Comparison of ENCODE assay signal across 8 cellular contexts in the genomic region with DNA sequence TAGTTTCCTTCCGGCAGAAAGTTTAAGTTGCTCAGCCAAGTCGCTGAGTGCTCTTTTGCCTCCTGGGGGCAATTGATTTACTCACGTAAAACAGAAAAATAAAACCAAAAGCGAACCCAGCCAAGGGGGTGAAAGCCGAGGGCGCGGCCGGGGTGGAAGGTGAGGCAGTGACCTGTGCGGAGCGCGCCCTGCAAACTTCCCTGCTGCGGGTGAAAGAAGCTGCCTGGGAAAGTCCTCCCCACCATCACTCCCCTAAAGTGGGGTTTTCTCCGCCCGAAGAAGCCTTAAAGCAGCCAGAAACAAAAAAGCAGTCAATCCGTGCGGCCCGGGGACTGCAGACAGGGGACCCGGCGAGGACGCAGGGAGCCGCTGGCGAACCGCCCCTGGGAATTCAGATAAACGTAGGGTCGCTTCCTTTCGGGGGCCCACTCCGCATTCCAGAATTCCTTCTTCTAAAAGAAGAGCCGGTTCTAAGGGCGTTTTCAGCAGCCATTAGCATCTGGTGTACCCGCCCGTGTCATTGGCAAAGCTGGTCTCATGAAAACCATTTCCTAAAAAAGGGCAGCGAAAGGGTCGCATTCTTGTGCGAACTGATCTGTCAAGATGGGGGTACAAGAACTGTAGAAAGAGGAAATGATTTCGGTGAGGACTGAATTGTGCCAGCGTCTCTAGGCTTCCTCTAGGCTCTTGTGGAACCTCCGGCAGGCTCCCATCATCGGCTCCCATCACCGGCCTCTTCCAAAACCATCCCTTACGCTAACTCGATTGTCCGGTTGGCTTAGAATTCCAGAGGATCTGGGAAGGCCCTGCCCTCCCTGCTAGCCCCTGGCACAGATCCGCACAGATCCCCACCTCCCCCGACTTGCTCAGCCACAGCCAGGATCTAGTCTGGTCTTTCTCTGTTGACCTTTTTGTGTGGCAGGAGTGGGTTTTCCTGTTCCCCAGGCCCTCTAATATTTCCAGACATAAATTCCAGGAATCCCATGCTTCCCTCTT. TPM values are rescaled to one million over a fixed set of nuclear protein-coding genes. Genes with fewer than 3 reads are reported as not detected.
DNase-seq lines count a peak whose midpoint lies in the region; ATAC-seq, FAIRE-seq and TF ChIP-seq lines count a peak whose summit lies in the region.

No MANE protein-coding gene starts in this region.

- H3K9me3 Mint-ChIP-seq in activated CD4-positive, alpha-beta T cell treated with anti-CD3 and anti-CD28 coated beads for 36 hours (ENCODE audit: low read depth): no peaks in the 10 kb centered on the region
- H3K9me3 Mint-ChIP-seq in T-helper 2 cell treated with Interferon-gamma antibody and Interleukin-4, amounts not matched to agents 5 μg/mL and 100 μg/mL, for 36 hours: no peaks in the 10 kb centered on the region
- H3K9me3 Mint-ChIP-seq in neural progenitor cell: no peaks in the 10 kb centered on the region

- H3K27me3 Mint-ChIP-seq in activated CD4-positive, alpha-beta T cell treated with anti-CD3 and anti-CD28 coated beads for 36 hours: peaks cover 75% of the 10 kb centered on the region
- peaks cover 84% of the 10 kb centered on the region for H3K27me3 Mint-ChIP-seq in T-helper 2 cell treated with Interferon-gamma antibody and Interleukin-4, amounts not matched to agents 5 μg/mL and 100 μg/mL, for 36 hours (ENCODE audit: low read depth)
- H3K27me3 Mint-ChIP-seq in neural progenitor cell (ENCODE audit: insufficient read depth, low read depth): peaks cover 25% of the 10 kb centered on the region

- H3K4me2 ChIP-seq in neural progenitor cell: peak overlapping the region; percentile 95

- no peak overlapping the region for H3K27ac Mint-ChIP-seq in activated CD4-positive, alpha-beta T cell treated with anti-CD3 and anti-CD28 coated beads for 36 hours
- peak overlapping the region; percentile 14 for H3K27ac Mint-ChIP-seq in T-helper 2 cell treated with Interferon-gamma antibody and Interleukin-4, amounts not matched to agents 5 μg/mL and 100 μg/mL, for 36 hours
- no peak overlapping the region for H3K27ac Mint-ChIP-seq in neural progenitor cell

- POLR2A ChIA-PET in activated CD4-positive, alpha-beta T cell treated with anti-CD3 and anti-CD28 coated beads for 36 hours (lab: Charles Lee): no interaction called here

- peak overlapping the region; percentile 72 for H3K4me3 ChIP-seq in neural progenitor cell

- H3K9ac ChIP-seq in neural progenitor cell: no peak overlapping the region

- H4K20me1 ChIP-seq in neural progenitor cell (ENCODE audit: low read depth): no peaks in the 10 kb centered on the region

- FAIRE-seq in RCC 7860 (lab: Jason Lieb, UNC): no peak

- peak overlapping the region; percentile 92 for H2AFZ ChIP-seq in neural progenitor cell (replicated peaks)

- H3K36me3 ChIP-seq in neural progenitor cell: no peaks in the 10 kb centered on the region

- TF ChIP-seq CTCF in neural progenitor cell (IDR thresholded peaks at IDR 0.05): no peak

- H3K9me3 ChIP-seq in neural progenitor cell (ENCODE audit: low read depth): no peaks in the 10 kb centered on the region

- peaks cover 21% of the 10 kb centered on the region for H3F3A ChIP-seq in neural progenitor cell (ENCODE audit: low read depth)

- peak overlapping the region; percentile 76 for H3K4me3 Mint-ChIP-seq in activated CD4-positive, alpha-beta T cell treated with anti-CD3 and anti-CD28 coated beads for 36 hours
- H3K4me3 Mint-ChIP-seq in T-helper 2 cell treated with Interferon-gamma antibody and Interleukin-4, amounts not matched to agents 5 μg/mL and 100 μg/mL, for 36 hours: peak overlapping the region; percentile 81
- peak overlapping the region; percentile 91 for H3K4me3 Mint-ChIP-seq in neural progenitor cell

- no peaks in the 10 kb centered on the region for H3K36me3 Mint-ChIP-seq in activated CD4-positive, alpha-beta T cell treated with anti-CD3 and anti-CD28 coated beads for 36 hours (ENCODE audit: low read depth)
- no peaks in the 10 kb centered on the region for H3K36me3 Mint-ChIP-seq in T-helper 2 cell treated with Interferon-gamma antibody and Interleukin-4, amounts not matched to agents 5 μg/mL and 100 μg/mL, for 36 hours (ENCODE audit: low read depth)
- H3K36me3 Mint-ChIP-seq in neural progenitor cell: peaks cover 3% of the 10 kb centered on the region

- H3K27ac ChIP-seq in neural progenitor cell: no peak overlapping the region

- ATAC-seq in activated CD4-positive, alpha-beta T cell treated with anti-CD3 and anti-CD28 coated beads for 36 hours: peak; percentile 8

- CTCF ChIA-PET in activated CD4-positive, alpha-beta T cell treated with anti-CD3 and anti-CD28 coated beads for 36 hours (lab: Charles Lee): no interaction called here

- intact Hi-C loops in activated CD4-positive, alpha-beta T cell treated with anti-CD3 and anti-CD28 coated beads for 36 hours (cut with DNase I, micrococcal nuclease): loop anchor here in 1 of 2 experiments (2.0 to 10.0 kb wide), 3 partner anchors 94 to 374 kb away; partner anchors contain the start of genes PPP4R1 and TWSG1

- H3K27me3 ChIP-seq in neural progenitor cell: peaks cover 79% of the 10 kb centered on the region

- peaks cover 3% of the 10 kb centered on the region for H3K4me1 ChIP-seq in neural progenitor cell

- H3K4me1 Mint-ChIP-seq in activated CD4-positive, alpha-beta T cell treated with anti-CD3 and anti-CD28 coated beads for 36 hours: peaks cover 37% of the 10 kb centered on the region
- peaks cover 29% of the 10 kb centered on the region for H3K4me1 Mint-ChIP-seq in T-helper 2 cell treated with Interferon-gamma antibody and Interleukin-4, amounts not matched to agents 5 μg/mL and 100 μg/mL, for 36 hours (ENCODE audit: low read depth)
- H3K4me1 Mint-ChIP-seq in neural progenitor cell: peaks cover 44% of the 10 kb centered on the region

- peak; percentile 42 for DNase-seq in activated CD4-positive, alpha-beta T cell treated with anti-CD3 and anti-CD28 coated beads for 36 hours
- DNase-seq in activated CD4-positive, alpha-beta T cell treated with anti-CD3 and anti-CD28 coated beads, Interleukin-2, amount 50 U/mL, for 1 hour: no peak
- no peak for DNase-seq in T-helper 2 cell treated with Interferon-gamma antibody and Interleukin-4, amounts not matched to agents 5 μg/mL and 100 μg/mL, for 36 hours (ENCODE audit: low spot score)
- DNase-seq in fibroblast of peridontal ligament (ENCODE audit: extremely low read depth): peak; percentile 55
- DNase-seq in neural progenitor cell (ENCODE audit: low spot score): peak; percentile 65
- DNase-seq in OCI-M1 (lab: John Stamatoyannopoulos, UW): no peak
- no peak for DNase-seq in RCC 7860 (ENCODE audit: low spot score)
- no peak for DNase-seq in dedifferentiated amniotic fluid mesenchymal stem cell (ENCODE audit: extremely low spot score)

- no peaks in the 10 kb centered on the region for H3K79me2 ChIP-seq in neural progenitor cell (ENCODE audit: low read depth)

RNA-seq across cellular contexts. Expression of gene RAB31, which starts 1.1 kb away (rescaled TPM):
- total RNA-seq in activated CD4-positive, alpha-beta T cell treated with anti-CD3 and anti-CD28 coated beads for 36 hours: 1 to 10 TPM in 1 of 2 experiments, under 1 TPM in 1; 0.48 to 1.8 TPM
- total RNA-seq in neural progenitor cell (ENCODE audit: low replicate concordance): 4.6 and 5.0 TPM in 2 replicates

Comparison
In these comparisons a context has a peak if more than half of its experiments do, and no peak if none do; other contexts are left out.
1. DNase-seq: peak in activated CD4-positive, alpha-beta T cell treated with anti-CD3 and anti-CD28 coated beads for 36 hours (single experiment), fibroblast of peridontal ligament (single experiment) and neural progenitor cell (single experiment); none in activated CD4-positive, alpha-beta T cell treated with anti-CD3 and anti-CD28 coated beads, Interleukin-2, amount 50 U/mL, for 1 hour (single experiment), T-helper 2 cell treated with Interferon-gamma antibody and Interleukin-4, amounts not matched to agents 5 μg/mL and 100 μg/mL, for 36 hours (single experiment), OCI-M1 (single experiment), RCC 7860 (single experiment) and dedifferentiated amniotic fluid mesenchymal stem cell (single experiment).
2. Peak in every context shown above with its lines, with median percentiles within 50 percentile points of each other: H3K4me3 Mint-ChIP-seq.